In genomic region chr9:133476531-133476930, GRCh38 we compare ENCODE assay signal across 20 cellular contexts. TPM values are rescaled to one million over a fixed set of nuclear protein-coding genes. Genes with fewer than 3 reads are reported as not detected.
DNase-seq lines count a peak whose midpoint lies in the region; TF ChIP-seq lines count a peak whose summit lies in the region.
"Had no signal": no experiment of that assay in that cellular context is flagged by ENCODE, and none has a peak within 500 bp of the region (broad histone marks: within the 10 kb centered on the region; RNA-seq: fewer than 3 reads in every experiment).

No MANE protein-coding gene starts in this region.

- H3K4me3 ChIP-seq in OCI-LY3 (ENCODE audit: low read length) (no peak overlapping the region), choroid plexus epithelial cell (ENCODE audit: low read depth, low read length) (no peak overlapping the region), trophoblast cell (ENCODE audit: low read depth, low read length) (no peak overlapping the region), spleen (peak overlapping the region in 1 of 8 donors; percentile 79)
- H3K4me3 ChIP-seq: transverse colon had no signal

- H2AFZ ChIP-seq in OCI-LY3 (ENCODE audit: low read depth, low read length) = no peak overlapping the region
- H2AFZ ChIP-seq in trophoblast cell (ENCODE audit: insufficient read depth, low read length, poor library complexity) = no peak overlapping the region
- H2AFZ ChIP-seq: parathyroid adenoma had no signal

- H4K20me1 ChIP-seq in OCI-LY3 (ENCODE audit: insufficient read depth, low read length) = peaks cover 9% of the 10 kb centered on the region

- no peak overlapping the region for H2BK12ac ChIP-seq in trophoblast cell (ENCODE audit: low read length)

- no peak overlapping the region for H3K27ac ChIP-seq in OCI-LY3 (ENCODE audit: low read length)
- H3K27ac ChIP-seq in trophoblast cell (ENCODE audit: low read depth, low read length) = no peak overlapping the region
- peak overlapping the region in 3 of 8 donors; percentile 4 to 28 (median 18) for H3K27ac ChIP-seq in spleen
- H3K27ac ChIP-seq: 22Rv1, KMS-11, parathyroid adenoma, transverse colon had no signal

- peaks cover 25% of the 10 kb centered on the region for H3K36me3 ChIP-seq in OCI-LY3 (replicated peaks; ENCODE audit: low read depth, low read length)
- H3K36me3 ChIP-seq in trophoblast cell (ENCODE audit: control insufficient read depth in 1 of 2, insufficient read depth in 2 of 2, low read length in 2 of 2) = peaks cover 30 to 31% of the 10 kb centered on the region in 2 experiments
- peaks cover 0 to 57% (median 37%) of the 10 kb centered on the region in 6 donors for H3K36me3 ChIP-seq in spleen
- H3K36me3 ChIP-seq: transverse colon had no signal

- no peak overlapping the region for H3K4ac ChIP-seq in trophoblast cell (ENCODE audit: low read depth, low read length)

- no peak overlapping the region for H2BK5ac ChIP-seq in trophoblast cell (ENCODE audit: low read depth, low read length, poor library complexity)

- no CpG with 5 or more reads among the region's 12 CpGs for WGBS in trophoblast cell (ENCODE audit: extremely low coverage, insufficient coverage, insufficient read length)
- 63 to 80% (median 69%) methylated on average over 9 to 12 of the region's 12 CpGs for WGBS in spleen, 5 donors

- H3K79me2 ChIP-seq in OCI-LY3 (ENCODE audit: low read length) = peaks cover 16% of the 10 kb centered on the region
- H3K79me2 ChIP-seq in trophoblast cell (ENCODE audit: control insufficient read depth, insufficient read depth, low read length, poor library complexity) = no peaks in the 10 kb centered on the region
- H3K79me2 ChIP-seq: parathyroid adenoma had no signal

- H2AK5ac ChIP-seq in trophoblast cell (ENCODE audit: low read length) = no peak overlapping the region

- no peak for TF ChIP-seq POLR2A in spleen (IDR thresholded peaks at IDR 0.05)

- no peak overlapping the region for H3K18ac ChIP-seq in trophoblast cell (ENCODE audit: low read length)

- H3K4me1 ChIP-seq in OCI-LY3 (ENCODE audit: low read length) (peaks cover 40% of the 10 kb centered on the region), trophoblast cell (ENCODE audit: control insufficient read depth in 1 of 2, insufficient read depth in 2 of 2, low read length in 2 of 2) (peaks cover 11 to 12% of the 10 kb centered on the region in 2 experiments), spleen (peaks cover 13 to 79% (median 53%) of the 10 kb centered on the region in 6 donors)

- H3K4me2 ChIP-seq in OCI-LY3 (ENCODE audit: low read length) = peak overlapping the region; percentile 100
- H3K4me2 ChIP-seq in trophoblast cell (ENCODE audit: low read length) = no peak overlapping the region
- H3K4me2 ChIP-seq: KMS-11 had no signal

- no peak overlapping the region for H4K8ac ChIP-seq in trophoblast cell (ENCODE audit: low read depth, low read length)

- no peak overlapping the region for H4K12ac ChIP-seq in trophoblast cell (ENCODE audit: low read depth, low read length)

- no peaks in the 10 kb centered on the region for H3K27me3 ChIP-seq in OCI-LY3 (ENCODE audit: low read depth, low read length)
- H3K27me3 ChIP-seq in trophoblast cell (ENCODE audit: insufficient read depth, low read length) = no peaks in the 10 kb centered on the region
- peaks cover 0 to 10% (median 0%) of the 10 kb centered on the region in 7 donors for H3K27me3 ChIP-seq in spleen (replicated peaks in 1 of 7)

- TF ChIP-seq CTCF in OCI-LY3 (IDR thresholded peaks at IDR 0.05; ENCODE audit: low read depth, low read length) = no peak
- no peak for TF ChIP-seq CTCF in choroid plexus epithelial cell (conservative IDR thresholded peaks at IDR 0.05; ENCODE audit: low read depth, low read length)
- no peak for TF ChIP-seq CTCF in spleen (IDR thresholded peaks at IDR 0.05 in 8 of 11, conservative IDR thresholded peaks at IDR 0.05 in 3 of 11)

- H3K9ac ChIP-seq in OCI-LY3 (ENCODE audit: low read length) (no peak overlapping the region), trophoblast cell (ENCODE audit: low read length) (no peak overlapping the region)
- H3K9ac ChIP-seq: KMS-11, parathyroid adenoma had no signal

- DNase-seq in NOMO-1 (lab: John Stamatoyannopoulos, UW; ENCODE audit: unreplicated experiment in 2 of 2) = peak; percentile 16 to 44
- no peak for DNase-seq in NOMO-1 treated with dmso at 0.1 percent for 144 hours (lab: John Stamatoyannopoulos, UW; ENCODE audit: unreplicated experiment)
- DNase-seq in choroid plexus epithelial cell (ENCODE audit: low read depth) = peak; percentile 68
- DNase-seq in trophoblast cell = peak; percentile 29 to 63
- no peak for DNase-seq in spleen
- DNase-seq in NCI-H1694 treated with DMSO at 0.1 percent for 48 hours (lab: John Stamatoyannopoulos, UW) = no peak
- DNase-seq in GM03348 (ENCODE audit: low spot score) = no peak
- DNase-seq: activated CD4-positive, alpha-beta memory T cell treated with anti-CD3 and anti-CD28 coated beads, Interleukin-2, amount 10 ng/mL, durations not matched to agents 7 days and 5 days; activated naive CD8-positive, alpha-beta T cell treated with anti-CD3 and anti-CD28 coated beads, Interleukin-2, amount 50 U/mL, for 24 hours; CD4-positive, CD25-positive, alpha-beta regulatory T cell; DMS53; hypothalamus; NCI-H1436; NCI-H2227 treated with DMSO at 0.1 percent for 48 hours; small intestine; transverse colon had no signal

- H3K9me3 ChIP-seq in OCI-LY3 (ENCODE audit: insufficient read depth, low read length) = no peaks in the 10 kb centered on the region
- no peaks in the 10 kb centered on the region for H3K9me3 ChIP-seq in trophoblast cell (ENCODE audit: insufficient read depth, low read depth, low read length)
- no peaks in the 10 kb centered on the region for H3K9me3 ChIP-seq in spleen
- H3K9me3 ChIP-seq: transverse colon had no signal

- H3K14ac ChIP-seq in trophoblast cell (ENCODE audit: low read length) = no peak overlapping the region

- H4K91ac ChIP-seq in trophoblast cell (ENCODE audit: low read depth, low read length) = no peak overlapping the region

- intact Hi-C loops in spleen (cut with DNase I; ENCODE audit: low total_unique reads) = no loop called here

- H2BK120ac ChIP-seq in trophoblast cell (ENCODE audit: insufficient read depth, low read length, poor library complexity) = no peak overlapping the region

- H3K79me1 ChIP-seq in trophoblast cell (ENCODE audit: low read length) = peaks cover 4% of the 10 kb centered on the region

- no peak overlapping the region for H3K23ac ChIP-seq in trophoblast cell (ENCODE audit: low read length)

RNA-seq across cellular contexts. Expression of gene SLC2A6, which starts 2.4 kb away (rescaled TPM):
- 4.5 and 4.7 TPM in 2 replicates for polyA plus RNA-seq in trophoblast cell (2013)
- total RNA-seq in spleen = 10 to 100 TPM; 15.4 to 28.7 (median 20.9) TPM
- polyA plus RNA-seq in spleen = 10 to 100 TPM; 15.4 to 35.0 (median 32.8) TPM

RNA-seq across cellular contexts. Expression of gene CACFD1, which starts 16.8 kb away (rescaled TPM):
- polyA plus RNA-seq in trophoblast cell (2013) = 7.8 and 8.7 TPM in 2 replicates
- total RNA-seq in spleen = 10 to 100 TPM in 5 of 7 donors, 1 to 10 TPM in 2; 10.0 to 14.2 (median 12.6) TPM
- 10 to 100 TPM in 1 of 3 donors, 1 to 10 TPM in 2; 4.7 to 12.7 (median 6.6) TPM for polyA plus RNA-seq in spleen

RNA-seq across cellular contexts. Expression of gene MYMK, which starts 48.2 kb away (rescaled TPM):
- 0.25 and 0.27 TPM in 2 replicates for polyA plus RNA-seq in trophoblast cell (2013)
- not detected for total RNA-seq in spleen
- not detected for polyA plus RNA-seq in spleen
- total RNA-seq: activated CD4-positive, alpha-beta memory T cell treated with anti-CD3 and anti-CD28 coated beads, Interleukin-2, amount 10 ng/mL, durations not matched to agents 7 days and 5 days; CD4-positive, CD25-positive, alpha-beta regulatory T cell; transverse colon had no signal
- polyA plus RNA-seq: CD4-positive, CD25-positive, alpha-beta regulatory T cell; small intestine had no signal

RNA-seq across cellular contexts. Expression of gene ADAMTS13, which starts 54.4 kb away (rescaled TPM):
- polyA plus RNA-seq in trophoblast cell (2013) = 1.8 and 2.2 TPM in 2 replicates
- total RNA-seq in spleen = 1 to 10 TPM; 1.1 to 3.9 (median 1.6) TPM
- polyA plus RNA-seq in spleen = 1 to 10 TPM; 3.4 to 4.8 (median 3.9) TPM

RNA-seq across cellular contexts. Expression of gene ADAMTSL2, which starts 58.0 kb away (rescaled TPM):
- 5.9 and 6.2 TPM in 2 replicates for polyA plus RNA-seq in trophoblast cell (2013)
- total RNA-seq in spleen = 10 to 100 TPM in 1 of 7 donors, 1 to 10 TPM in 6; 1.6 to 10.1 (median 4.1) TPM
- polyA plus RNA-seq in spleen = 10 to 100 TPM in 1 of 3 donors, 1 to 10 TPM in 2; 3.0 to 11.7 (median 4.5) TPM
- total RNA-seq: activated CD4-positive, alpha-beta memory T cell treated with anti-CD3 and anti-CD28 coated beads, Interleukin-2, amount 10 ng/mL, durations not matched to agents 7 days and 5 days; CD4-positive, CD25-positive, alpha-beta regulatory T cell had no signal
- polyA plus RNA-seq: CD4-positive, CD25-positive, alpha-beta regulatory T cell had no signal

Comparison
In these comparisons a context has a peak if more than half of its experiments do, and no peak if none do; other contexts are left out.
1. DNase-seq: peak in NOMO-1 (2 of 2), choroid plexus epithelial cell (single experiment) and trophoblast cell (2 of 2); none in NOMO-1 treated with dmso at 0.1 percent for 144 hours (single experiment), spleen (single experiment), NCI-H1694 treated with DMSO at 0.1 percent for 48 hours (single experiment) and GM03348 (single experiment).